In genomic region chr2:118112771-118113334, GRCh38 we compare ENCODE assay signal across 1 cellular context.
TF ChIP-seq lines count a peak whose summit lies in the region.

No MANE protein-coding gene starts in this region.

TF ChIP-seq in HEK293, 187 proteins besides CTCF, POLR2A, EP300 and RAD21 (continues in another document):
- no peak for TF ChIP-seq PRDM4 (tag by site-specific recombination; IDR thresholded peaks at IDR 0.05)
- TF ChIP-seq ATF2 (tag by site-specific recombination; IDR thresholded peaks at IDR 0.05; ENCODE audit: low read depth): no peak
- no peak for TF ChIP-seq ZNF26 (tag by site-specific recombination; IDR thresholded peaks at IDR 0.05)
- no peak for TF ChIP-seq ZNF23 (tag by site-specific recombination; IDR thresholded peaks at IDR 0.05; ENCODE audit: borderline replicate concordance)
- 0 out of 2 replicates have a peak, but pooled peaks have one; percentile 26 for TF ChIP-seq ZNF398 (tag by site-specific recombination; IDR thresholded peaks at IDR 0.05)
- TF ChIP-seq ZFP37 (tag by site-specific recombination; IDR thresholded peaks at IDR 0.05): no peak
- TF ChIP-seq ZNF513 (tag by site-specific recombination; IDR thresholded peaks at IDR 0.05): no peak
- 0 out of 2 replicates have a peak, but pooled peaks have one; percentile 6 for TF ChIP-seq ZFHX2 (tag by site-specific recombination; conservative IDR thresholded peaks at IDR 0.05)
- no peak for TF ChIP-seq MEIS1 (CRISPR knock-in tag; IDR thresholded peaks at IDR 0.05; ENCODE audit: borderline replicate concordance)
- TF ChIP-seq ZNF132 (tag by site-specific recombination; IDR thresholded peaks at IDR 0.05; ENCODE audit: borderline replicate concordance): no peak
- peak; percentile 44; the same call in 1 of the 2 replicates for TF ChIP-seq KLF8 (tag by site-specific recombination; IDR thresholded peaks at IDR 0.05)
- TF ChIP-seq ZNF621 (tag by site-specific recombination; IDR thresholded peaks at IDR 0.05): no peak
- no peak for TF ChIP-seq ZNF692 (tag by site-specific recombination; IDR thresholded peaks at IDR 0.05)
- TF ChIP-seq ZNF391 (tag by site-specific recombination; IDR thresholded peaks at IDR 0.05; ENCODE audit: borderline replicate concordance, low read depth): no peak
- no peak for TF ChIP-seq ZNF10 (tag by site-specific recombination; IDR thresholded peaks at IDR 0.05)
- TF ChIP-seq WT1 (tag by site-specific recombination; IDR thresholded peaks at IDR 0.05): 0 out of 2 replicates have a peak, but pooled peaks have one; percentile 30
- TF ChIP-seq ZNF707 (tag by site-specific recombination; IDR thresholded peaks at IDR 0.05): no peak
- peak; percentile 90 for TF ChIP-seq ZBTB20 (tag by site-specific recombination; IDR thresholded peaks at IDR 0.05)
- TF ChIP-seq ZNF561 (tag by site-specific recombination; IDR thresholded peaks at IDR 0.05; ENCODE audit: borderline replicate concordance): no peak
- no peak for TF ChIP-seq ZNF335 (tag by site-specific recombination; conservative IDR thresholded peaks at IDR 0.05)
- no peak for TF ChIP-seq GFI1B (tag by site-specific recombination; IDR thresholded peaks at IDR 0.05)
- peak; percentile 54; the same call in 1 of the 2 replicates for TF ChIP-seq ZNF843 (tag by site-specific recombination; IDR thresholded peaks at IDR 0.05)
- TF ChIP-seq ZNF837 (tag by site-specific recombination; IDR thresholded peaks at IDR 0.05): no peak
- no peak for TF ChIP-seq AEBP2 (tag by site-specific recombination; IDR thresholded peaks at IDR 0.05; ENCODE audit: borderline replicate concordance)
- no peak for TF ChIP-seq ZNF510 (tag by site-specific recombination; IDR thresholded peaks at IDR 0.05; ENCODE audit: insufficient replicate concordance)
- TF ChIP-seq KLF7 (tag by site-specific recombination; IDR thresholded peaks at IDR 0.05; ENCODE audit: borderline replicate concordance): no peak
- no peak for TF ChIP-seq ZNF239 (tag by site-specific recombination; IDR thresholded peaks at IDR 0.05)
- peak; percentile 50; the same call in 1 of the 2 replicates for TF ChIP-seq TSHZ1 (tag by site-specific recombination; IDR thresholded peaks at IDR 0.05; ENCODE audit: borderline replicate concordance)
- TF ChIP-seq ZNF362 (tag by site-specific recombination; IDR thresholded peaks at IDR 0.05): no peak
- TF ChIP-seq REST (tag by site-specific recombination; IDR thresholded peaks at IDR 0.05): no peak
- TF ChIP-seq ZNF184 (tag by site-specific recombination; IDR thresholded peaks at IDR 0.05): no peak
- no peak for TF ChIP-seq ZNF549 (tag by site-specific recombination; IDR thresholded peaks at IDR 0.05)
